ENCODE assay signal across 15 cellular contexts in genomic region chr16:1565083-1565805, GRCh38.
"Had no signal": no experiment of that assay in that cellular context is flagged by ENCODE, and none has a peak within 500 bp of the region (broad histone marks: within the 10 kb centered on the region; RNA-seq: fewer than 3 reads in every experiment).

No MANE protein-coding gene starts in this region.

- H3K4me3 Mint-ChIP-seq: activated naive CD8-positive, alpha-beta T cell had no signal

- H3K4me2 ChIP-seq: smooth muscle cell had no signal

- H3K27me3 ChIP-seq: colonic mucosa, gastrocnemius medialis, left lung, right atrium auricular region, tibial artery, vagina had no signal

- H3K27ac Mint-ChIP-seq: activated naive CD8-positive, alpha-beta T cell had no signal

- ATAC-seq: activated CD4-positive, CD25-positive, alpha-beta regulatory T cell treated with anti-CD3 and anti-CD28 coated beads, Interleukin-2, amount 50 U/mL, for 24 hours; gastrocnemius medialis; left lung had no signal

- H3K27ac ChIP-seq: colonic mucosa, gastrocnemius medialis, left lung, right atrium auricular region, tibial artery, vagina had no signal

- H3K9me3 ChIP-seq: colonic mucosa, gastrocnemius medialis, left lung, right atrium auricular region, tibial artery, vagina had no signal

- DNase-seq: activated CD4-positive, alpha-beta T cell treated with anti-CD3 and anti-CD28 coated beads, Interleukin-2, amount 50 U/mL, for 4 hours; activated effector memory CD4-positive, alpha-beta T cell treated with Interleukin-2 at 50 U/mL for 16 hours; activated T-cell treated with anti-CD3 and anti-CD28 coated beads, Interleukin-2, amount 50 U/mL, for 1 hour; anterior cingulate cortex; colonic mucosa; effector CD8-positive, alpha-beta T cell; gastrocnemius medialis; islet precursor cell; left lung; tibial artery had no signal

- H3K4me1 ChIP-seq: colonic mucosa, gastrocnemius medialis, left lung, right atrium auricular region, tibial artery had no signal

- H3K36me3 ChIP-seq: colonic mucosa had no signal

- H3K36me3 Mint-ChIP-seq: activated naive CD8-positive, alpha-beta T cell had no signal

- H3K27me3 Mint-ChIP-seq: activated naive CD8-positive, alpha-beta T cell had no signal

- H3K4me3 ChIP-seq: colonic mucosa, gastrocnemius medialis, left lung, right atrium auricular region, smooth muscle cell, tibial artery, vagina had no signal
